In genomic region chr9:41272879-41273548, GRCh38 we compare ENCODE assay signal across 8 cellular contexts.
DNase-seq lines count a peak whose midpoint lies in the region; ATAC-seq, FAIRE-seq and TF ChIP-seq lines count a peak whose summit lies in the region.
"Not testable (repeated sequence)": the region's sequence is repeated elsewhere in the genome, so short reads cannot be mapped to it uniquely, and the experiment has no call there.

No MANE protein-coding gene starts in this region.

- not testable (repeated sequence) for H3K36me3 ChIP-seq in OCI-LY1 (ENCODE audit: insufficient read depth, low read length); H1 (ENCODE audit: control insufficient read depth in 2 of 4, insufficient read depth in 4 of 4, low read length in 3 of 4); lower lobe of right lung

- intact Hi-C loops in lower lobe of right lung (cut with DNase I): not testable (repeated sequence)

- not testable (repeated sequence) for H2BK5ac ChIP-seq in H1 (ENCODE audit: low read depth, low read length)

- H3K27me3 ChIP-seq in OCI-LY1 (ENCODE audit: insufficient read depth, low read length): not testable (repeated sequence)
- H3K27me3 ChIP-seq in H1 (replicated peaks in 1 of 4; ENCODE audit: control insufficient read depth in 3 of 4, extremely low read depth in 1 of 4, insufficient read depth in 3 of 4, low read length in 3 of 4): peaks cover 11 to 43% (median 22%) of the 10 kb centered on the region in 4 experiments
- H3K27me3 ChIP-seq in lower lobe of right lung (ENCODE audit: low read depth): peaks cover 13% of the 10 kb centered on the region

- not testable (repeated sequence) for H3K9me3 ChIP-seq in OCI-LY1 (ENCODE audit: low read length); H1 (ENCODE audit: insufficient read depth in 2 of 2, low read depth in 1 of 2, low read length in 1 of 2); lower lobe of right lung

- H3K4me3 ChIP-seq in AG04449 (ENCODE audit: low read depth, low read length): peak overlapping the region; percentile 20; the same call in 1 of the 2 replicates
- peak overlapping the region; percentile 63 for H3K4me3 ChIP-seq in OCI-LY1 (ENCODE audit: low read depth, low read length, poor library complexity, severe bottlenecking)
- peak overlapping the region in 1 of 4 experiments; percentile 47; a peak in 2 of 8 replicates for H3K4me3 ChIP-seq in H1 (ENCODE audit: extremely low read depth in 1 of 4, insufficient read depth in 2 of 4, low read depth in 3 of 4, low read length in 4 of 4)
- peak overlapping the region; percentile 44 for H3K4me3 ChIP-seq in lower lobe of right lung

- not testable (repeated sequence) for H3K4me1 ChIP-seq in OCI-LY1 (ENCODE audit: insufficient read depth, low read length, severe bottlenecking); H1 (replicated peaks in 1 of 4; ENCODE audit: control insufficient read depth in 3 of 4, insufficient read depth in 4 of 4, low read length in 3 of 4); lower lobe of right lung

- H2BK20ac ChIP-seq in H1 (ENCODE audit: low read length): not testable (repeated sequence)

- not testable (repeated sequence) for FAIRE-seq in H1 (lab: Jason Lieb, UNC)

- not testable (repeated sequence) for H3K79me1 ChIP-seq in H1 (ENCODE audit: low read depth, low read length)

- H2AFZ ChIP-seq in OCI-LY1 (ENCODE audit: low read length); H1 (ENCODE audit: low read length): not testable (repeated sequence)

- POLR2A ChIA-PET in AG04449 (lab: Yijun Ruan, JAX); H1 (lab: Charles Lee; ENCODE audit: partially characterized antibody): not testable (repeated sequence)

- not testable (repeated sequence) for H3K27ac ChIP-seq in OCI-LY1 (ENCODE audit: low read depth, low read length, poor library complexity, severe bottlenecking); H1 (ENCODE audit: low read depth, low read length); lower lobe of right lung

- not testable (repeated sequence) for DNase-seq in AG04449 (ENCODE audit: low read depth, low spot score)
- peak; percentile 66 to 75 for DNase-seq in activated T-cell treated with anti-CD3 and anti-CD28 coated beads, Interleukin-2, amount 50 U/mL, for 48 hours
- DNase-seq in H1 (ENCODE audit: low read depth in 1 of 2, low spot score in 2 of 2) (peak in 1 of 2 experiments; percentile 80), lower lobe of right lung (peak; percentile 63)
- DNase-seq in stimulated activated CD4-positive, alpha-beta T cell treated with anti-CD3 and anti-CD28 coated beads, Interleukin-12 subunit alpha, Interleukin-12 subunit beta, amount 100 ng/mL, for 24 hours (ENCODE audit: low read depth in 2 of 2): peak; percentile 14

- not testable (repeated sequence) for H3K4ac ChIP-seq in H1 (replicated peaks; ENCODE audit: insufficient read length, low read depth, low read length)

- H3K79me2 ChIP-seq in OCI-LY1 (ENCODE audit: insufficient read depth, low read length); H1 (ENCODE audit: control insufficient read depth in 1 of 2, insufficient read depth in 2 of 2, low read length in 2 of 2): not testable (repeated sequence)

- not testable (repeated sequence) for TF ChIP-seq RAD21 in H1 (IDR thresholded peaks at IDR 0.05 in 1 of 2, conservative IDR thresholded peaks at IDR 0.05 in 1 of 2; ENCODE audit: low read depth in 2 of 2, low read length in 2 of 2)

- H3K23me2 ChIP-seq in H1 (ENCODE audit: low read depth, low read length): not testable (repeated sequence)

- H4K8ac ChIP-seq in H1 (ENCODE audit: extremely low read depth, insufficient read depth, low read length): not testable (repeated sequence)

- not testable (repeated sequence) for TF ChIP-seq POLR2A in H1 (IDR thresholded peaks at IDR 0.05; ENCODE audit: control extremely low read depth in 1 of 2, low read depth in 2 of 2, low read length in 2 of 2)

- not testable (repeated sequence) for H3K14ac ChIP-seq in H1 (ENCODE audit: insufficient read length)

- H2BK120ac ChIP-seq in H1 (replicated peaks; ENCODE audit: low read depth, low read length): not testable (repeated sequence)

- not testable (repeated sequence) for H2AK5ac ChIP-seq in H1 (ENCODE audit: low read depth, low read length)

- not testable (repeated sequence) for H4K20me1 ChIP-seq in OCI-LY1 (ENCODE audit: insufficient read depth, low read length); H1 (replicated peaks in 1 of 2; ENCODE audit: control insufficient read depth in 1 of 2, insufficient read depth in 2 of 2, low read length in 2 of 2)

- H2BK12ac ChIP-seq in H1 (ENCODE audit: low read depth, low read length): not testable (repeated sequence)

- TF ChIP-seq EP300 in H1 (IDR thresholded peaks at IDR 0.05; ENCODE audit: borderline replicate concordance in 1 of 2, low read depth in 2 of 2, low read length in 2 of 2): not testable (repeated sequence)

- peak overlapping the region; percentile 58; the same call in 1 of the 2 replicates for H3K9ac ChIP-seq in OCI-LY1 (ENCODE audit: low read length)
- H3K9ac ChIP-seq in H1 (replicated peaks in 1 of 4; ENCODE audit: extremely low read depth in 1 of 4, low read depth in 3 of 4, low read length in 3 of 4): not testable (repeated sequence)

- H4K91ac ChIP-seq in H1 (replicated peaks; ENCODE audit: insufficient read length, low read length): not testable (repeated sequence)

- 13% methylated on average over 10 of the region's 49 CpGs; no CpG with 5 or more reads in 1 of the 2 experiments for WGBS in H1 (ENCODE audit: extremely low coverage in 1 of 2, insufficient coverage in 1 of 2, insufficient read length in 1 of 2, insufficient replicate concordance in 2 of 2, low coverage in 1 of 2, low lambda C conversion rate in 2 of 2, missing lambda C conversion rate in 1 of 2), 2 experiments

- CTCF ChIA-PET in AG04449 (lab: Yijun Ruan, JAX); H1 (lab: Charles Lee; ENCODE audit: partially characterized antibody): not testable (repeated sequence)

- H3F3A ChIP-seq in OCI-LY1 (ENCODE audit: insufficient read depth, low read length): not testable (repeated sequence)

- peak; percentile 32 for ATAC-seq in GM19043 (IDR thresholded peaks at IDR 0.05; ENCODE audit: low read depth, unreplicated experiment)
- peak; percentile 29 for ATAC-seq in HG02870 (IDR thresholded peaks at IDR 0.05; ENCODE audit: unreplicated experiment)
- ATAC-seq in lower lobe of right lung: peak; percentile 42 to 58

- H4K5ac ChIP-seq in H1 (ENCODE audit: insufficient read length, low read depth, low read length): not testable (repeated sequence)

- not testable (repeated sequence) for H3K56ac ChIP-seq in H1 (replicated peaks; ENCODE audit: insufficient read length, low read depth, low read length)

- H3K9me2 ChIP-seq in OCI-LY1 (ENCODE audit: low read depth, low read length): not testable (repeated sequence)

- not testable (repeated sequence) for H3K23ac ChIP-seq in H1 (ENCODE audit: insufficient read length)

- H3K4me2 ChIP-seq in OCI-LY1 (ENCODE audit: low read length) (peak overlapping the region; percentile 63), H1 (ENCODE audit: insufficient read depth in 1 of 2, low read depth in 2 of 2, low read length in 2 of 2) (peak overlapping the region; percentile 50 to 62; a peak in 3 of 4 replicates)

- not testable (repeated sequence) for H3K18ac ChIP-seq in H1 (ENCODE audit: extremely low read depth, low read length)

- TF ChIP-seq CTCF in AG04449 (IDR thresholded peaks at IDR 0.05; ENCODE audit: insufficient read depth, low read length, missing control alignments); OCI-LY1 (IDR thresholded peaks at IDR 0.05; ENCODE audit: low read length); H1 (IDR thresholded peaks at IDR 0.05; ENCODE audit: control extremely low read depth in 1 of 3, insufficient read depth in 1 of 3, low read depth in 1 of 3, low read length in 3 of 3); lower lobe of right lung (IDR thresholded peaks at IDR 0.05): not testable (repeated sequence)

- H2BK15ac ChIP-seq in H1 (ENCODE audit: low read length): not testable (repeated sequence)

TF ChIP-seq in H1, 55 proteins besides CTCF, POLR2A, EP300 and RAD21:
- TF ChIP-seq RNF2 (IDR thresholded peaks at IDR 0.05; ENCODE audit: borderline replicate concordance, low read depth, low read length, missing control alignments, poor library complexity, severe bottlenecking) (peak; percentile 48), SUZ12 (IDR thresholded peaks at IDR 0.05; ENCODE audit: low read length) (peak; percentile 66), EZH2 (IDR thresholded peaks at IDR 0.05; ENCODE audit: low read depth, low read length, severe bottlenecking) (peak; percentile 66), E2F6 (IDR thresholded peaks at IDR 0.05) (peak; percentile 17; the same call in 1 of the 2 replicates), KDM4A (IDR thresholded peaks at IDR 0.05; ENCODE audit: low read depth, low read length, severe bottlenecking) (peak; percentile 56)
TF ChIP-seq in H1: peak in this region for 5; not testable (repeated sequence) for 50.
